Comparison of ENCODE assay signal across 7 cellular contexts in the genomic region with DNA sequence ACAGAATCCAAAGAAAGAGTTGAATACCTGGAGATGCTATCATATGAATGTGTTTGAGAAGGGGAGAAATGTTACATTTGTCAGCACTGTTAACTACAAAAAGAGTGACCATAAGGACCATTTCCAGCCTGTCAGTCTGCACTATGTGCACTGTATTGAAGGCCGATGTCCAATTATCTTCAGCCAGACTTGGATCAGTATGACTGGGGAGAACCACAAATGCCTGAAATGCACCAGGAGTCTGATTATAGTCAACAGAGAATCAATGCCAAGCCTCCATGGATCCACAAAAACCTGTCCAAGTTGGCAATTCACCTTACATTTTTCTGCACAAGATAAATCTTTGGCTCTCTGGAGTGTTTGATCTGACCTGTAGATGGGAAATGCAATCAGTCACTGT.
"Had no signal": no experiment of that assay in that cellular context is flagged by ENCODE, and none has a peak within 500 bp of the region (broad histone marks: within the 10 kb centered on the region; RNA-seq: fewer than 3 reads in every experiment).

No MANE protein-coding gene starts in this region.

- H3K27ac Mint-ChIP-seq: HFFc6, IgD-negative memory B cell had no signal

- H3K4me1 Mint-ChIP-seq: IgD-negative memory B cell had no signal

- H3K27me3 Mint-ChIP-seq: IgD-negative memory B cell had no signal

- H3K4me3 Mint-ChIP-seq: HFFc6, IgD-negative memory B cell had no signal

- ATAC-seq: HCT116, HepG2 had no signal

- DNase-seq: GM23248, GOT3, H7, HFFc6 had no signal
